ENCODE assay signal across 17 cellular contexts in the genomic region with DNA sequence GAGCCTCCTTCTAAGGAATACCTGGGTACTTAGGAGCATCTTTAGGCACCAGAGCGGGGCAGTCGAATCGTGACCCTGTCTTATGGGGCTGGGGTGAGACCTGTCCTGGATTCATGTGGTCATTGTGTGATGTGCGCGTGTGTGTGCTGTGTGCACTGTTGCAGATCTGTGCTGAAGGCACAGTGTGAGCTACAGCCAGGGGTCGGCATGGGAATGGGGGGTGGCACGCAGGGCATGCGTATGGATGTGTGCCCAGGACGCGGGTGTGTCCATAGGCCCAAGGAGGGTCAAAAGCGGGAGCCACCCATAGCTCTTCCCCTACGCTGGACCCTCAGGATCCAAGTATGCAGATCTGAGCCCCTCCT. TPM values are rescaled to one million over a fixed set of nuclear protein-coding genes. Genes with fewer than 3 reads are reported as not detected.
DNase-seq lines count a peak whose midpoint lies in the region; ATAC-seq and TF ChIP-seq lines count a peak whose summit lies in the region.
"Had no signal": no experiment of that assay in that cellular context is flagged by ENCODE, and none has a peak within 500 bp of the region (broad histone marks: within the 10 kb centered on the region; RNA-seq: fewer than 3 reads in every experiment).

No MANE protein-coding gene starts in this region.

- peaks cover 23% of the 10 kb centered on the region for H3K4me1 Mint-ChIP-seq in MCF 10A (ENCODE audit: insufficient read depth, unreplicated experiment)

- POLR2A ChIA-PET in MCF 10A (lab: Yijun Ruan, JAX), result no interaction called here

- H3K27me3 Mint-ChIP-seq in MCF 10A (ENCODE audit: insufficient read depth, unreplicated experiment), result no peaks in the 10 kb centered on the region

- H3K4me1 ChIP-seq in breast epithelium, result peaks cover 20 to 50% of the 10 kb centered on the region in 2 donors
- H3K4me1 ChIP-seq in iPS-15b (ENCODE audit: control insufficient read depth, insufficient read depth, low read length), result peaks cover 10% of the 10 kb centered on the region
- peaks cover 37 to 60% of the 10 kb centered on the region in 2 donors for H3K4me1 ChIP-seq in neuronal stem cell (ENCODE audit: control insufficient read depth in 2 of 2, insufficient read depth in 1 of 2, low read depth in 1 of 2, low read length in 2 of 2)

- H3K27me3 ChIP-seq in breast epithelium (no peaks in the 10 kb centered on the region), iPS-15b (ENCODE audit: control insufficient read depth, insufficient read depth, low read length) (no peaks in the 10 kb centered on the region), neuronal stem cell (ENCODE audit: control insufficient read depth in 3 of 3, insufficient read depth in 3 of 3, low read depth in 1 of 3, low read length in 3 of 3) (no peaks in the 10 kb centered on the region)

- H3K9me3 ChIP-seq in breast epithelium, result no peaks in the 10 kb centered on the region
- H3K9me3 ChIP-seq in iPS-15b (ENCODE audit: control insufficient read depth, insufficient read depth, low read length), result no peaks in the 10 kb centered on the region
- H3K9me3 ChIP-seq in neuronal stem cell (replicated peaks in 1 of 2; ENCODE audit: control insufficient read depth in 2 of 2, insufficient read depth in 1 of 2, low read depth in 1 of 2, low read length in 2 of 2), result no peaks in the 10 kb centered on the region

- no peak overlapping the region for H3K4ac ChIP-seq in neuronal stem cell (ENCODE audit: low read length)

- H3K14ac ChIP-seq in neuronal stem cell (ENCODE audit: low read length), result no peak overlapping the region

- peak overlapping the region; percentile 61 for H2AK5ac ChIP-seq in neuronal stem cell (ENCODE audit: low read depth, low read length)

- DNase-seq in breast epithelium (ENCODE audit: low spot score in 2 of 2) (no peak), MCF 10A (ENCODE audit: unreplicated experiment) (no peak), neuronal stem cell (ENCODE audit: low spot score) (no peak), NCI-H1417 (lab: John Stamatoyannopoulos, UW) (no peak), SHP77 (lab: John Stamatoyannopoulos, UW) (no peak)
- DNase-seq: activated CD8-positive, alpha-beta memory T cell treated with anti-CD3 and anti-CD28 coated beads for 24 hours; CD8-positive, alpha-beta memory T cell; KG1; NCI-H1417 treated with DMSO at 0.1 percent for 48 hours; NCI-H446 treated with DMSO at 0.1 percent for 48 hours had no signal

- H3K36me3 Mint-ChIP-seq in MCF 10A (ENCODE audit: insufficient read depth, unreplicated experiment), result peaks cover 4% of the 10 kb centered on the region
- H3K36me3 Mint-ChIP-seq: CD8-positive, alpha-beta memory T cell; stimulated activated memory B cell treated with anti-CD40 and anti-IgM and Interleukin-4, amounts not matched to agents 10 μg/mL and 1 μg/mL and 100 μg/mL, for 72 hours had no signal

- no peak overlapping the region for H3K4me3 ChIP-seq in breast epithelium
- peak overlapping the region; percentile 23 for H3K4me3 ChIP-seq in iPS-15b (ENCODE audit: low read depth, low read length)
- H3K4me3 ChIP-seq in neuronal stem cell (ENCODE audit: low read length in 2 of 2), result peak overlapping the region in 1 of 2 donors; percentile 17
- H3K4me3 ChIP-seq: GM12878 had no signal

- BruUV-seq in MCF 10A (replicated peaks; lab: Mats Ljungman, UMichigan), result no TSS peak

- H3K27ac ChIP-seq in breast epithelium (peak overlapping the region; percentile 81 to 91), neuronal stem cell (replicated peaks; ENCODE audit: low read length) (peak overlapping the region; percentile 46)

- intact Hi-C loops in breast epithelium (cut with DNase I; ENCODE audit: low total_unique reads), result no loop called here
- intact Hi-C loops in MCF 10A (cut with micrococcal nuclease), result no loop called here

- H4K8ac ChIP-seq in neuronal stem cell (ENCODE audit: low read depth, low read length), result peak overlapping the region; percentile 88

- peak overlapping the region; percentile 6 for H2BK15ac ChIP-seq in neuronal stem cell (ENCODE audit: low read length)

- CTCF ChIA-PET in MCF 10A (lab: Yijun Ruan, JAX), result interaction anchor here (0.7 kb wide), 1 partner anchor 97 kb away, joined by 3 read pairs; no protein-coding TSS in a partner anchor

- peak overlapping the region; percentile 8 for H3K23ac ChIP-seq in neuronal stem cell (ENCODE audit: low read depth, low read length, poor library complexity)

- H3K9ac ChIP-seq in iPS-15b (ENCODE audit: low read depth, low read length) (peak overlapping the region; percentile 12), neuronal stem cell (ENCODE audit: low read depth, low read length, poor library complexity) (peak overlapping the region; percentile 37)

- H3K18ac ChIP-seq in neuronal stem cell (ENCODE audit: low read length), result peak overlapping the region; percentile 73

- no CpG with 5 or more reads among the region's 12 CpGs for WGBS in neuronal stem cell (ENCODE audit: extremely low coverage in 2 of 2, insufficient read length in 2 of 2, insufficient replicate concordance in 1 of 2), 2 donors

- no peak for TF ChIP-seq CTCF in breast epithelium (IDR thresholded peaks at IDR 0.05)
- no peak for TF ChIP-seq CTCF in MCF 10A (IDR thresholded peaks at IDR 0.05; ENCODE audit: unreplicated experiment)

- no peak overlapping the region for H3K27ac Mint-ChIP-seq in MCF 10A (ENCODE audit: low read depth, unreplicated experiment)
- H3K27ac Mint-ChIP-seq: activated T-helper 17 cell treated with anti-CD3 and anti-CD28 coated beads, Interleukin-2, amount 50 U/mL, for 72 hours; dendritic cell treated with granulocyte-macrophage colony-stimulating factor and Interleukin-4, amounts not matched to agents 40 ng/mL and 50 ng/mL, for 4 days; stimulated activated memory B cell treated with anti-CD40 and anti-IgM and Interleukin-4, amounts not matched to agents 10 μg/mL and 1 μg/mL and 100 μg/mL, for 72 hours had no signal

- peak overlapping the region; percentile 82 for H2AFZ ChIP-seq in neuronal stem cell (ENCODE audit: low read length)

- peak overlapping the region; percentile 38 for H3K4me2 ChIP-seq in neuronal stem cell (ENCODE audit: insufficient read depth, low read length, poor library complexity, severe bottlenecking)

- no peak overlapping the region for H3K4me3 Mint-ChIP-seq in MCF 10A (ENCODE audit: unreplicated experiment)
- H3K4me3 Mint-ChIP-seq: activated T-helper 17 cell treated with anti-CD3 and anti-CD28 coated beads, Interleukin-2, amount 50 U/mL, for 72 hours; CD8-positive, alpha-beta memory T cell; dendritic cell treated with granulocyte-macrophage colony-stimulating factor and Interleukin-4, amounts not matched to agents 40 ng/mL and 50 ng/mL, for 4 days; stimulated activated memory B cell treated with anti-CD40 and anti-IgM and Interleukin-4, amounts not matched to agents 10 μg/mL and 1 μg/mL and 100 μg/mL, for 72 hours had no signal

- H2BK120ac ChIP-seq in neuronal stem cell (ENCODE audit: low read depth, low read length), result peak overlapping the region; percentile 75

- H4K91ac ChIP-seq in neuronal stem cell (ENCODE audit: low read depth, low read length, poor library complexity), result no peak overlapping the region

- H2BK12ac ChIP-seq in neuronal stem cell (ENCODE audit: low read length), result peak overlapping the region; percentile 63

- ATAC-seq in HG02642 (IDR thresholded peaks at IDR 0.05; ENCODE audit: poor library complexity, unreplicated experiment), result no peak
- no peak for ATAC-seq in HG03045 (IDR thresholded peaks at IDR 0.05; ENCODE audit: unreplicated experiment)
- ATAC-seq: activated T-helper 17 cell treated with anti-CD3 and anti-CD28 coated beads, Interleukin-2, amount 50 U/mL, for 72 hours; stimulated activated memory B cell treated with anti-CD40 and anti-IgM and Interleukin-4, amounts not matched to agents 10 μg/mL and 1 μg/mL and 100 μg/mL, for 72 hours had no signal

- H3K9me3 Mint-ChIP-seq in MCF 10A (ENCODE audit: unreplicated experiment), result no peaks in the 10 kb centered on the region
- H3K9me3 Mint-ChIP-seq: activated T-helper 17 cell treated with anti-CD3 and anti-CD28 coated beads, Interleukin-2, amount 50 U/mL, for 72 hours; CD8-positive, alpha-beta memory T cell; dendritic cell treated with granulocyte-macrophage colony-stimulating factor and Interleukin-4, amounts not matched to agents 40 ng/mL and 50 ng/mL, for 4 days; stimulated activated memory B cell treated with anti-CD40 and anti-IgM and Interleukin-4, amounts not matched to agents 10 μg/mL and 1 μg/mL and 100 μg/mL, for 72 hours had no signal

- H3K79me1 ChIP-seq in neuronal stem cell (ENCODE audit: low read depth, low read length), result peaks cover 18% of the 10 kb centered on the region

- TF ChIP-seq POLR2A in breast epithelium (IDR thresholded peaks at IDR 0.05), result no peak

- H2BK5ac ChIP-seq in neuronal stem cell (ENCODE audit: low read length), result peak overlapping the region; percentile 58

- no peaks in the 10 kb centered on the region for H3K36me3 ChIP-seq in breast epithelium
- H3K36me3 ChIP-seq in iPS-15b (ENCODE audit: control insufficient read depth, insufficient read depth, low read length), result peaks cover 21% of the 10 kb centered on the region
- peaks cover 3 to 22% of the 10 kb centered on the region in 2 donors for H3K36me3 ChIP-seq in neuronal stem cell (replicated peaks in 1 of 2; ENCODE audit: control insufficient read depth in 2 of 2, insufficient read depth in 2 of 2, low read length in 2 of 2)

RNA-seq across cellular contexts. Expression of gene PTPRF, which starts 14.6 kb away (rescaled TPM):
- total RNA-seq in breast epithelium, result 100 to 1,000 TPM; 109 to 149 (median 116) TPM
- total RNA-seq in MCF 10A (2022), result 67.2 and 87.1 TPM in 2 replicates
- polyA plus RNA-seq in neuronal stem cell (2013, experiment 1 of 2), result 62.9 TPM
- polyA plus RNA-seq in neuronal stem cell (2013, experiment 2 of 2), result 64.0 TPM
- polyA plus RNA-seq: CD8-positive, alpha-beta memory T cell had no signal
